ENCODE assay signal across 1 cellular context in genomic region chr17:57953703-57954420, GRCh38.
TF ChIP-seq lines count a peak whose summit lies in the region.

No MANE protein-coding gene starts in this region.

TF ChIP-seq in GM23338, 12 proteins besides CTCF, POLR2A, EP300 and RAD21 (continued from another document):
- TF ChIP-seq ZNF462 (CRISPR knock-in tag; IDR thresholded peaks at IDR 0.05) (no peak), STAT1 (IDR thresholded peaks at IDR 0.05; ENCODE audit: unreplicated experiment) (no peak)
